Comparison of ENCODE assay signal across 8 cellular contexts in the genomic region with DNA sequence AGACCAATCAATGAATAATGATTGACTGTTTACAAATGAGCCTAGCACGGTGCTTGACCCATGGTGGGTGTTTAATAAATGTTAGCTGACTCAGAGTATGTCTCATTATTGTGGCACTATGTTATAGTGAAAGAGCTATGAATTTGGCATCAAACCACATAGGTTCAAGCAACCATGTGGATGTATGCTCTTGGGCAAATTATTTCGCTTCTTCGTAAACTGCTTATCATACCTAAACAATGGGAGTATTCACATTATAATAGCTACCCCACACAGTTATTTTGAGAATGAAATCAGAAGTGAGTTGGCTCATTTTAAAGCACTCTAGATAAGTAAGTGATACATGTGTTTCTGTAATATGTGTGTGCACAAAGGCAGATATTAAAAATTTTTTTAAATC.
"Had no signal": no experiment of that assay in that cellular context is flagged by ENCODE, and none has a peak within 500 bp of the region (broad histone marks: within the 10 kb centered on the region; RNA-seq: fewer than 3 reads in every experiment).

No MANE protein-coding gene starts in this region.

- ATAC-seq: GM23338, HCT116 had no signal

- DNase-seq: GM23248, GOT3, H7, H9, HCEC 1CT, HFFc6 had no signal
